In genomic region chr1:244740027-244740615, GRCh38 we compare ENCODE assay signal across 7 cellular contexts.
DNase-seq lines count a peak whose midpoint lies in the region; ATAC-seq, FAIRE-seq and TF ChIP-seq lines count a peak whose summit lies in the region.
"Not testable (repeated sequence)": the region's sequence is repeated elsewhere in the genome, so short reads cannot be mapped to it uniquely, and the experiment has no call there.

No MANE protein-coding gene starts in this region.

- not testable (repeated sequence) for H3K79me2 ChIP-seq in PC-3 (ENCODE audit: low read length); H1 (ENCODE audit: control insufficient read depth in 1 of 2, insufficient read depth in 2 of 2, low read length in 2 of 2); keratinocyte (ENCODE audit: control insufficient read depth, insufficient read depth, low read length)

- not testable (repeated sequence) for TF ChIP-seq CTCF in PC-3 (conservative IDR thresholded peaks at IDR 0.05; ENCODE audit: low read depth, low read length); H1 (IDR thresholded peaks at IDR 0.05; ENCODE audit: control extremely low read depth in 1 of 3, insufficient read depth in 1 of 3, low read depth in 1 of 3, low read length in 3 of 3); keratinocyte (optimal IDR thresholded peaks at IDR 0.05 in 1 of 3, IDR thresholded peaks at IDR 0.05 in 1 of 3, conservative IDR thresholded peaks at IDR 0.05 in 1 of 3; ENCODE audit: extremely low read depth in 1 of 3, insufficient read depth in 2 of 3, low read length in 3 of 3)

- ATAC-seq in PC-3, result peak; percentile 92

- H3K9me3 ChIP-seq in PC-3 (ENCODE audit: low read length); H1 (ENCODE audit: insufficient read depth in 2 of 2, low read depth in 1 of 2, low read length in 1 of 2); keratinocyte (ENCODE audit: control insufficient read depth, low read depth, low read length): not testable (repeated sequence)

- H2BK12ac ChIP-seq in H1 (ENCODE audit: low read depth, low read length), result not testable (repeated sequence)

- H2BK5ac ChIP-seq in H1 (ENCODE audit: low read depth, low read length), result not testable (repeated sequence)

- H4K91ac ChIP-seq in H1 (replicated peaks; ENCODE audit: insufficient read length, low read length), result not testable (repeated sequence)

- peak overlapping the region; percentile 80; the same call in 1 of the 2 replicates for H2BK20ac ChIP-seq in H1 (ENCODE audit: low read length)

- DNase-seq in Caki2 (ENCODE audit: low read depth) (peak; percentile 9), HPDE6-E6E7 (ENCODE audit: extremely low spot score) (peak; percentile 35), PC-3 (peak; percentile 99), T1000 (lab: John Stamatoyannopoulos, UW) (peak; percentile 10), keratinocyte (ENCODE audit: low read depth, low spot score) (peak; percentile 87), posterior vena cava (ENCODE audit: low spot score) (peak; percentile 64)
- DNase-seq in H1 (ENCODE audit: low read depth in 1 of 2, low spot score in 2 of 2), result not testable (repeated sequence)

- H3K4me1 ChIP-seq in PC-3 (ENCODE audit: insufficient read depth, low read length), result peaks cover 25% of the 10 kb centered on the region
- not testable (repeated sequence) for H3K4me1 ChIP-seq in H1 (replicated peaks in 1 of 4; ENCODE audit: control insufficient read depth in 3 of 4, insufficient read depth in 4 of 4, low read length in 3 of 4); keratinocyte (ENCODE audit: control insufficient read depth, extremely low read depth, insufficient read depth, low read length)

- peak overlapping the region; percentile 77 for H3K27ac ChIP-seq in PC-3 (ENCODE audit: low read length)
- H3K27ac ChIP-seq in H1 (ENCODE audit: low read depth, low read length), result not testable (repeated sequence)
- peak overlapping the region; percentile 63 for H3K27ac ChIP-seq in keratinocyte (ENCODE audit: control insufficient read depth, insufficient read depth, low read length)

- not testable (repeated sequence) for H3K9me2 ChIP-seq in PC-3 (replicated peaks; ENCODE audit: low read length)

- H3K27me3 ChIP-seq in PC-3 (ENCODE audit: low read length); H1 (replicated peaks in 1 of 4; ENCODE audit: control insufficient read depth in 3 of 4, extremely low read depth in 1 of 4, insufficient read depth in 3 of 4, low read length in 3 of 4); keratinocyte (ENCODE audit: control insufficient read depth, extremely low read depth, insufficient read depth, low read length): not testable (repeated sequence)

- not testable (repeated sequence) for H4K20me1 ChIP-seq in PC-3 (ENCODE audit: low read length); H1 (replicated peaks in 1 of 2; ENCODE audit: control insufficient read depth in 1 of 2, insufficient read depth in 2 of 2, low read length in 2 of 2); keratinocyte (ENCODE audit: control insufficient read depth, extremely low read depth, insufficient read depth, low read length)

- not testable (repeated sequence) for H3K56ac ChIP-seq in H1 (replicated peaks; ENCODE audit: insufficient read length, low read depth, low read length)

- not testable (repeated sequence) for H3K36me3 ChIP-seq in PC-3 (ENCODE audit: low read depth, low read length); H1 (ENCODE audit: control insufficient read depth in 2 of 4, insufficient read depth in 4 of 4, low read length in 3 of 4); keratinocyte (ENCODE audit: control insufficient read depth in 2 of 2, extremely low read depth in 1 of 2, insufficient read depth in 2 of 2, low read length in 2 of 2)

- dilution Hi-C loops in keratinocyte (cut with MboI; ENCODE audit: extremely low pct_ligation_motif_present, low sequenced_read_pairs), result not testable (repeated sequence)

- H2BK15ac ChIP-seq in H1 (ENCODE audit: low read length), result not testable (repeated sequence)

- peak overlapping the region; percentile 67 for H3K4me2 ChIP-seq in PC-3 (ENCODE audit: low read length)
- not testable (repeated sequence) for H3K4me2 ChIP-seq in H1 (ENCODE audit: insufficient read depth in 1 of 2, low read depth in 2 of 2, low read length in 2 of 2)
- peak overlapping the region; percentile 51 for H3K4me2 ChIP-seq in keratinocyte (ENCODE audit: control insufficient read depth, extremely low read depth, insufficient read depth, low read depth, low read length)

- not testable (repeated sequence) for H3K4ac ChIP-seq in H1 (replicated peaks; ENCODE audit: insufficient read length, low read depth, low read length)

- peak overlapping the region; percentile 45; the same call in 1 of the 2 replicates for H3K9ac ChIP-seq in PC-3 (ENCODE audit: low read length)
- H3K9ac ChIP-seq in H1 (replicated peaks in 1 of 4; ENCODE audit: extremely low read depth in 1 of 4, low read depth in 3 of 4, low read length in 3 of 4); keratinocyte (ENCODE audit: control insufficient read depth, extremely low read depth, insufficient read depth, low read length): not testable (repeated sequence)

- not testable (repeated sequence) for TF ChIP-seq EP300 in H1 (IDR thresholded peaks at IDR 0.05; ENCODE audit: borderline replicate concordance in 1 of 2, low read depth in 2 of 2, low read length in 2 of 2)

- peak overlapping the region; percentile 56 for H2AFZ ChIP-seq in PC-3 (ENCODE audit: low read length)
- not testable (repeated sequence) for H2AFZ ChIP-seq in H1 (ENCODE audit: low read length)
- peak overlapping the region; percentile 62 for H2AFZ ChIP-seq in keratinocyte (ENCODE audit: control insufficient read depth, low read length)

- FAIRE-seq in H1 (lab: Jason Lieb, UNC), result not testable (repeated sequence)
- FAIRE-seq in keratinocyte (lab: Jason Lieb, UNC), result peak; percentile 39

- in situ Hi-C loops in Caki2 (cut with HindIII; ENCODE audit: low pct_unique_long_range_greater_than_20kb, low sequenced_read_pairs), result not testable (repeated sequence)

- not testable (repeated sequence) for H4K8ac ChIP-seq in H1 (ENCODE audit: extremely low read depth, insufficient read depth, low read length)

- CTCF ChIA-PET in PC-3 (lab: Charles Lee), result interaction anchor here (0.6 kb wide), 1 partner anchor 63 kb away, joined by 3 read pairs; no protein-coding TSS in a partner anchor
- CTCF ChIA-PET in H1 (lab: Charles Lee; ENCODE audit: partially characterized antibody), result interaction anchor here (0.6 to 3.4 kb wide), 3 partner anchors 10 to 61 kb away, joined by 3 to 15 read pairs (median 4); no protein-coding TSS in a partner anchor

- not testable (repeated sequence) for H3F3A ChIP-seq in PC-3 (ENCODE audit: low read length, unreplicated experiment)

- not testable (repeated sequence) for H3K14ac ChIP-seq in H1 (ENCODE audit: insufficient read length)

- not testable (repeated sequence) for H2BK120ac ChIP-seq in H1 (replicated peaks; ENCODE audit: low read depth, low read length)

- intact Hi-C loops in PC-3 (cut with micrococcal nuclease), result loop anchor here (1.0 to 2.0 kb wide), 3 partner anchors 21 to 85 kb away; no protein-coding TSS in a partner anchor
- intact Hi-C loops in posterior vena cava (cut with DNase I), result not testable (repeated sequence)

- not testable (repeated sequence) for H3K23ac ChIP-seq in H1 (ENCODE audit: insufficient read length)

- not testable (repeated sequence) for H3K23me2 ChIP-seq in H1 (ENCODE audit: low read depth, low read length)

- H3K9me1 ChIP-seq in keratinocyte (ENCODE audit: control insufficient read depth, extremely low read depth, insufficient read depth, low read length), result not testable (repeated sequence)

- not testable (repeated sequence) for TF ChIP-seq RAD21 in H1 (IDR thresholded peaks at IDR 0.05 in 1 of 2, conservative IDR thresholded peaks at IDR 0.05 in 1 of 2; ENCODE audit: low read depth in 2 of 2, low read length in 2 of 2)

- TSS peak; percentile 50 for BruUV-seq in PC-3 (replicated peaks; lab: Mats Ljungman, UMichigan)

- WGBS in H1 (ENCODE audit: extremely low coverage in 1 of 2, insufficient coverage in 1 of 2, insufficient read length in 1 of 2, insufficient replicate concordance in 2 of 2, low coverage in 1 of 2, low lambda C conversion rate in 2 of 2, missing lambda C conversion rate in 1 of 2), 2 experiments, result 86% methylated on average over 20 of the region's 20 CpGs; no CpG with 5 or more reads in 1 of the 2 experiments

- not testable (repeated sequence) for H2AK5ac ChIP-seq in H1 (ENCODE audit: low read depth, low read length)

- not testable (repeated sequence) for H3K18ac ChIP-seq in H1 (ENCODE audit: extremely low read depth, low read length)

- peak overlapping the region; percentile 33; the same call in 1 of the 2 replicates for H3K4me3 ChIP-seq in PC-3 (ENCODE audit: low read length)
- H3K4me3 ChIP-seq in H1 (ENCODE audit: extremely low read depth in 1 of 4, insufficient read depth in 2 of 4, low read depth in 3 of 4, low read length in 4 of 4); keratinocyte (ENCODE audit: control insufficient read depth in 2 of 3, extremely low read depth in 1 of 3, insufficient read depth in 2 of 3, low read depth in 1 of 3, low read length in 3 of 3): not testable (repeated sequence)

- not testable (repeated sequence) for H4K5ac ChIP-seq in H1 (ENCODE audit: insufficient read length, low read depth, low read length)

- not testable (repeated sequence) for TF ChIP-seq POLR2A in H1 (IDR thresholded peaks at IDR 0.05; ENCODE audit: control extremely low read depth in 1 of 2, low read depth in 2 of 2, low read length in 2 of 2)

- not testable (repeated sequence) for H3K79me1 ChIP-seq in H1 (ENCODE audit: low read depth, low read length)

- POLR2A ChIA-PET in PC-3 (lab: Charles Lee; ENCODE audit: unreplicated experiment), result not testable (repeated sequence)
- POLR2A ChIA-PET in H1 (lab: Charles Lee; ENCODE audit: partially characterized antibody), result interaction anchor here (3.0 kb wide), 1 partner anchor 11 kb away, joined by 12 read pairs; a partner anchor contains a TSS
